In the genomic region with DNA sequence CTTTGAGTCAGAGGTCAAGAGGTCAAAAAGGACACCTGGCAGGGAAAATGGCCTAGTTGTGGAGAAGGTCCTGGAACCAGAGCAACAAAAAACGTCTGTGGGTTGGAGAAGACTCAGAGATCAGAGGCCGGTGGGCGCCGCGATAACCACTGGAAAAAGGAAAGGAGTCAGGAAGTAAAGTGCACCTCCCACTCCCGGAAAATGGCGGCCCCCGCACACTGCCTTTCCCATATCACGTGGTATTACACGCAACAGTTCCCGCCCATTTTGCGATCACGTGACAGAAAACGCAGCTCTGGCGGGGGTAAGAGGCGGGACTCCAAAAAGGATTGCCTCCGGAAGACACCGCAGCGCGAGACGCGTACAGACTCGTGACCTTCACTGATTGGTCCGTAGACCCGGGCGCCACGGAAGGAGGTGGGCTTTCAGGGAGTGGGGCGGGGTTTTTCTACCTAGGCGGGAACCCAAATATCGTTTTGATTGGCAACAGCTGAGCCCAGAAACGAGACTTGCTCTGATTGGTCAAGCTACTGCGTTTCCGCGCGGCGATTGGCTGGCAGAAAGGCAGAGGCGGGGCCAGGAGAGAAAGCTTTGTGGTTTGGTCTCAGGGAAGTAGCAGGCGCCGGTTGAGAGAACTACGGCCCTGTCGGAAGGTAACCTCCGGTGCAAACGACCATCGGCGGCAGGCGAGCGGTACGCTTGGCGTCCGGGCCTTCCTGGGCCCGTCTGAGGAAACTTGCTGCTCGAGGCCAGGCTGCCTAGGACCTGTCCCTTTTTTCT, we compare ENCODE assay signal across 1 cellular context.
A peak's percentile ranks its signal among the peaks of the same experiment; 100 is the strongest.
TF ChIP-seq lines count a peak whose summit lies in the region.

A gene with protein sequence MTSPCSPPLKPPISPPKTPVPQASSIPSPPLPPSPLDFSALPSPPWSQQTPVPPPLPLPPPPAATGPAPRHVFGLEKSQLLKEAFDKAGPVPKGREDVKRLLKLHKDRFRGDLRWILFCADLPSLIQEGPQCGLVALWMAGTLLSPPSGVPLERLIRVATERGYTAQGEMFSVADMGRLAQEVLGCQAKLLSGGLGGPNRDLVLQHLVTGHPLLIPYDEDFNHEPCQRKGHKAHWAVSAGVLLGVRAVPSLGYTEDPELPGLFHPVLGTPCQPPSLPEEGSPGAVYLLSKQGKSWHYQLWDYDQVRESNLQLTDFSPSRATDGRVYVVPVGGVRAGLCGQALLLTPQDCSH (minus strand): TSS at position 193 of the 780 bp plus-strand sequence. CDS start 674 bp downstream, outside the sequence.

TF ChIP-seq in GM12878, 131 proteins besides CTCF, POLR2A, EP300 and RAD21 (continued from another document and continues in another):
- TF ChIP-seq, protein P1, sequence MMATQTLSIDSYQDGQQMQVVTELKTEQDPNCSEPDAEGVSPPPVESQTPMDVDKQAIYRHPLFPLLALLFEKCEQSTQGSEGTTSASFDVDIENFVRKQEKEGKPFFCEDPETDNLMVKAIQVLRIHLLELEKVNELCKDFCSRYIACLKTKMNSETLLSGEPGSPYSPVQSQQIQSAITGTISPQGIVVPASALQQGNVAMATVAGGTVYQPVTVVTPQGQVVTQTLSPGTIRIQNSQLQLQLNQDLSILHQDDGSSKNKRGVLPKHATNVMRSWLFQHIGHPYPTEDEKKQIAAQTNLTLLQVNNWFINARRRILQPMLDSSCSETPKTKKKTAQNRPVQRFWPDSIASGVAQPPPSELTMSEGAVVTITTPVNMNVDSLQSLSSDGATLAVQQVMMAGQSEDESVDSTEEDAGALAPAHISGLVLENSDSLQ (IDR thresholded peaks at IDR 0.05), result peak; percentile 92
- TF ChIP-seq BACH1 (IDR thresholded peaks at IDR 0.05; ENCODE audit: borderline replicate concordance) (peak; percentile 34; the same call in 1 of the 2 replicates), NR2F1 (conservative IDR thresholded peaks at IDR 0.05) (peak; percentile 100), NFYA (IDR thresholded peaks at IDR 0.05; ENCODE audit: borderline replicate concordance, low read depth, low read length) (no peak; the same call in 1 of the 2 replicates), GABPA (IDR thresholded peaks at IDR 0.05; ENCODE audit: low read depth) (peak; percentile 65), SP1 (IDR thresholded peaks at IDR 0.05; ENCODE audit: low read depth, low read length) (peak; percentile 93), NFIC (IDR thresholded peaks at IDR 0.05; ENCODE audit: low read depth, low read length) (no peak), RB1 (IDR thresholded peaks at IDR 0.05; ENCODE audit: borderline replicate concordance) (no peak; the same call in 1 of the 2 replicates), ETV6 (conservative IDR thresholded peaks at IDR 0.05 in 1 of 2, IDR thresholded peaks at IDR 0.05 in 1 of 2; ENCODE audit: borderline replicate concordance in 1 of 2, low read depth in 1 of 2) (no peak), HDAC6 (IDR thresholded peaks at IDR 0.05; ENCODE audit: unreplicated experiment) (no peak), RCOR1 (conservative IDR thresholded peaks at IDR 0.05; ENCODE audit: low read depth, low read length) (no peak), RBBP5 (conservative IDR thresholded peaks at IDR 0.05) (no peak), KDM1A (IDR thresholded peaks at IDR 0.05; ENCODE audit: borderline replicate concordance) (no peak), ZZZ3 (IDR thresholded peaks at IDR 0.05; ENCODE audit: control insufficient read depth, insufficient read length, low read depth) (no peak), GATAD2B (conservative IDR thresholded peaks at IDR 0.05; ENCODE audit: low read depth) (peak; percentile 76), CBX5 (IDR thresholded peaks at IDR 0.05; ENCODE audit: low read depth) (no peak), POLR2AphosphoS2 (IDR thresholded peaks at IDR 0.05; ENCODE audit: low read depth, low read length) (peak; percentile 81; the same call in 1 of the 2 replicates), MTA2 (IDR thresholded peaks at IDR 0.05; ENCODE audit: low read depth) (peak; percentile 88), CREM (IDR thresholded peaks at IDR 0.05; ENCODE audit: low read depth) (peak; percentile 90), IRF4 (IDR thresholded peaks at IDR 0.05; ENCODE audit: low read depth, low read length) (no peak), MEF2B (IDR thresholded peaks at IDR 0.05; ENCODE audit: partially characterized antibody, poor library complexity, severe bottlenecking) (peak; percentile 93), TARDBP (IDR thresholded peaks at IDR 0.05; ENCODE audit: borderline replicate concordance) (peak; percentile 56; the same call in 1 of the 2 replicates), RAD51 (IDR thresholded peaks at IDR 0.05) (peak; percentile 100), IKZF1 (conservative IDR thresholded peaks at IDR 0.05) (peak; percentile 95), KAT2A (conservative IDR thresholded peaks at IDR 0.05; ENCODE audit: control insufficient read depth, low read depth, low read length) (no peak), EGR1 (IDR thresholded peaks at IDR 0.05; ENCODE audit: borderline replicate concordance in 1 of 2, low read depth in 2 of 2, low read length in 2 of 2) (peak in 1 of 2 experiments; percentile 73; a peak in 2 of 3 replicates), PAX8 (IDR thresholded peaks at IDR 0.05) (peak; percentile 87; the same call in 1 of the 2 replicates), TBL1XR1 (IDR thresholded peaks at IDR 0.05; ENCODE audit: low read depth, low read length) (no peak), SIX5 (IDR thresholded peaks at IDR 0.05; ENCODE audit: low read depth, low read length, severe bottlenecking) (no peak), LARP7 (IDR thresholded peaks at IDR 0.05) (no peak), TAF1 (IDR thresholded peaks at IDR 0.05; ENCODE audit: borderline replicate concordance, low read depth, low read length) (peak; percentile 91), ZSCAN29 (IDR thresholded peaks at IDR 0.05) (no peak), WRNIP1 (IDR thresholded peaks at IDR 0.05; ENCODE audit: borderline replicate concordance, low read depth, low read length) (no peak)
- TF ChIP-seq, protein P2, sequence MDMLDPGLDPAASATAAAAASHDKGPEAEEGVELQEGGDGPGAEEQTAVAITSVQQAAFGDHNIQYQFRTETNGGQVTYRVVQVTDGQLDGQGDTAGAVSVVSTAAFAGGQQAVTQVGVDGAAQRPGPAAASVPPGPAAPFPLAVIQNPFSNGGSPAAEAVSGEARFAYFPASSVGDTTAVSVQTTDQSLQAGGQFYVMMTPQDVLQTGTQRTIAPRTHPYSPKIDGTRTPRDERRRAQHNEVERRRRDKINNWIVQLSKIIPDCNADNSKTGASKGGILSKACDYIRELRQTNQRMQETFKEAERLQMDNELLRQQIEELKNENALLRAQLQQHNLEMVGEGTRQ (IDR thresholded peaks at IDR 0.05; ENCODE audit: borderline replicate concordance, low read depth, low read length), result peak; percentile 97
- TF ChIP-seq, protein P3, sequence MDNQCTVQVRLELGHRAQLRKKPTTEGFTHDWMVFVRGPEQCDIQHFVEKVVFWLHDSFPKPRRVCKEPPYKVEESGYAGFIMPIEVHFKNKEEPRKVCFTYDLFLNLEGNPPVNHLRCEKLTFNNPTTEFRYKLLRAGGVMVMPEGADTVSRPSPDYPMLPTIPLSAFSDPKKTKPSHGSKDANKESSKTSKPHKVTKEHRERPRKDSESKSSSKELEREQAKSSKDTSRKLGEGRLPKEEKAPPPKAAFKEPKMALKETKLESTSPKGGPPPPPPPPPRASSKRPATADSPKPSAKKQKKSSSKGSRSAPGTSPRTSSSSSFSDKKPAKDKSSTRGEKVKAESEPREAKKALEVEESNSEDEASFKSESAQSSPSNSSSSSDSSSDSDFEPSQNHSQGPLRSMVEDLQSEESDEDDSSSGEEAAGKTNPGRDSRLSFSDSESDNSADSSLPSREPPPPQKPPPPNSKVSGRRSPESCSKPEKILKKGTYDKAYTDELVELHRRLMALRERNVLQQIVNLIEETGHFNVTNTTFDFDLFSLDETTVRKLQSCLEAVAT (IDR thresholded peaks at IDR 0.05), result no peak
- TF ChIP-seq, protein P4, sequence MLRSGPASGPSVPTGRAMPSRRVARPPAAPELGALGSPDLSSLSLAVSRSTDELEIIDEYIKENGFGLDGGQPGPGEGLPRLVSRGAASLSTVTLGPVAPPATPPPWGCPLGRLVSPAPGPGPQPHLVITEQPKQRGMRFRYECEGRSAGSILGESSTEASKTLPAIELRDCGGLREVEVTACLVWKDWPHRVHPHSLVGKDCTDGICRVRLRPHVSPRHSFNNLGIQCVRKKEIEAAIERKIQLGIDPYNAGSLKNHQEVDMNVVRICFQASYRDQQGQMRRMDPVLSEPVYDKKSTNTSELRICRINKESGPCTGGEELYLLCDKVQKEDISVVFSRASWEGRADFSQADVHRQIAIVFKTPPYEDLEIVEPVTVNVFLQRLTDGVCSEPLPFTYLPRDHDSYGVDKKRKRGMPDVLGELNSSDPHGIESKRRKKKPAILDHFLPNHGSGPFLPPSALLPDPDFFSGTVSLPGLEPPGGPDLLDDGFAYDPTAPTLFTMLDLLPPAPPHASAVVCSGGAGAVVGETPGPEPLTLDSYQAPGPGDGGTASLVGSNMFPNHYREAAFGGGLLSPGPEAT (IDR thresholded peaks at IDR 0.05; ENCODE audit: low read depth), result peak; percentile 88
- TF ChIP-seq, protein P5, sequence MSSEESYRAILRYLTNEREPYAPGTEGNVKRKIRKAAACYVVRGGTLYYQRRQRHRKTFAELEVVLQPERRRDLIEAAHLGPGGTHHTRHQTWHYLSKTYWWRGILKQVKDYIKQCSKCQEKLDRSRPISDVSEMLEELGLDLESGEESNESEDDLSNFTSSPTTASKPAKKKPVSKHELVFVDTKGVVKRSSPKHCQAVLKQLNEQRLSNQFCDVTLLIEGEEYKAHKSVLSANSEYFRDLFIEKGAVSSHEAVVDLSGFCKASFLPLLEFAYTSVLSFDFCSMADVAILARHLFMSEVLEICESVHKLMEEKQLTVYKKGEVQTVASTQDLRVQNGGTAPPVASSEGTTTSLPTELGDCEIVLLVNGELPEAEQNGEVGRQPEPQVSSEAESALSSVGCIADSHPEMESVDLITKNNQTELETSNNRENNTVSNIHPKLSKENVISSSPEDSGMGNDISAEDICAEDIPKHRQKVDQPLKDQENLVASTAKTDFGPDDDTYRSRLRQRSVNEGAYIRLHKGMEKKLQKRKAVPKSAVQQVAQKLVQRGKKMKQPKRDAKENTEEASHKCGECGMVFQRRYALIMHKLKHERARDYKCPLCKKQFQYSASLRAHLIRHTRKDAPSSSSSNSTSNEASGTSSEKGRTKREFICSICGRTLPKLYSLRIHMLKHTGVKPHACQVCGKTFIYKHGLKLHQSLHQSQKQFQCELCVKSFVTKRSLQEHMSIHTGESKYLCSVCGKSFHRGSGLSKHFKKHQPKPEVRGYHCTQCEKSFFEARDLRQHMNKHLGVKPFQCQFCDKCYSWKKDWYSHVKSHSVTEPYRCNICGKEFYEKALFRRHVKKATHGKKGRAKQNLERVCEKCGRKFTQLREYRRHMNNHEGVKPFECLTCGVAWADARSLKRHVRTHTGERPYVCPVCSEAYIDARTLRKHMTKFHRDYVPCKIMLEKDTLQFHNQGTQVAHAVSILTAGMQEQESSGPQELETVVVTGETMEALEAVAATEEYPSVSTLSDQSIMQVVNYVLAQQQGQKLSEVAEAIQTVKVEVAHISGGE (CRISPR knock-in tag; IDR thresholded peaks at IDR 0.05), result peak; percentile 69; the same call in 1 of the 2 replicates
- TF ChIP-seq, protein P6, sequence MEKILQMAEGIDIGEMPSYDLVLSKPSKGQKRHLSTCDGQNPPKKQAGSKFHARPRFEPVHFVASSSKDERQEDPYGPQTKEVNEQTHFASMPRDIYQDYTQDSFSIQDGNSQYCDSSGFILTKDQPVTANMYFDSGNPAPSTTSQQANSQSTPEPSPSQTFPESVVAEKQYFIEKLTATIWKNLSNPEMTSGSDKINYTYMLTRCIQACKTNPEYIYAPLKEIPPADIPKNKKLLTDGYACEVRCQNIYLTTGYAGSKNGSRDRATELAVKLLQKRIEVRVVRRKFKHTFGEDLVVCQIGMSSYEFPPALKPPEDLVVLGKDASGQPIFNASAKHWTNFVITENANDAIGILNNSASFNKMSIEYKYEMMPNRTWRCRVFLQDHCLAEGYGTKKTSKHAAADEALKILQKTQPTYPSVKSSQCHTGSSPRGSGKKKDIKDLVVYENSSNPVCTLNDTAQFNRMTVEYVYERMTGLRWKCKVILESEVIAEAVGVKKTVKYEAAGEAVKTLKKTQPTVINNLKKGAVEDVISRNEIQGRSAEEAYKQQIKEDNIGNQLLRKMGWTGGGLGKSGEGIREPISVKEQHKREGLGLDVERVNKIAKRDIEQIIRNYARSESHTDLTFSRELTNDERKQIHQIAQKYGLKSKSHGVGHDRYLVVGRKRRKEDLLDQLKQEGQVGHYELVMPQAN (conservative IDR thresholded peaks at IDR 0.05), result peak; percentile 89
- TF ChIP-seq, protein P7, sequence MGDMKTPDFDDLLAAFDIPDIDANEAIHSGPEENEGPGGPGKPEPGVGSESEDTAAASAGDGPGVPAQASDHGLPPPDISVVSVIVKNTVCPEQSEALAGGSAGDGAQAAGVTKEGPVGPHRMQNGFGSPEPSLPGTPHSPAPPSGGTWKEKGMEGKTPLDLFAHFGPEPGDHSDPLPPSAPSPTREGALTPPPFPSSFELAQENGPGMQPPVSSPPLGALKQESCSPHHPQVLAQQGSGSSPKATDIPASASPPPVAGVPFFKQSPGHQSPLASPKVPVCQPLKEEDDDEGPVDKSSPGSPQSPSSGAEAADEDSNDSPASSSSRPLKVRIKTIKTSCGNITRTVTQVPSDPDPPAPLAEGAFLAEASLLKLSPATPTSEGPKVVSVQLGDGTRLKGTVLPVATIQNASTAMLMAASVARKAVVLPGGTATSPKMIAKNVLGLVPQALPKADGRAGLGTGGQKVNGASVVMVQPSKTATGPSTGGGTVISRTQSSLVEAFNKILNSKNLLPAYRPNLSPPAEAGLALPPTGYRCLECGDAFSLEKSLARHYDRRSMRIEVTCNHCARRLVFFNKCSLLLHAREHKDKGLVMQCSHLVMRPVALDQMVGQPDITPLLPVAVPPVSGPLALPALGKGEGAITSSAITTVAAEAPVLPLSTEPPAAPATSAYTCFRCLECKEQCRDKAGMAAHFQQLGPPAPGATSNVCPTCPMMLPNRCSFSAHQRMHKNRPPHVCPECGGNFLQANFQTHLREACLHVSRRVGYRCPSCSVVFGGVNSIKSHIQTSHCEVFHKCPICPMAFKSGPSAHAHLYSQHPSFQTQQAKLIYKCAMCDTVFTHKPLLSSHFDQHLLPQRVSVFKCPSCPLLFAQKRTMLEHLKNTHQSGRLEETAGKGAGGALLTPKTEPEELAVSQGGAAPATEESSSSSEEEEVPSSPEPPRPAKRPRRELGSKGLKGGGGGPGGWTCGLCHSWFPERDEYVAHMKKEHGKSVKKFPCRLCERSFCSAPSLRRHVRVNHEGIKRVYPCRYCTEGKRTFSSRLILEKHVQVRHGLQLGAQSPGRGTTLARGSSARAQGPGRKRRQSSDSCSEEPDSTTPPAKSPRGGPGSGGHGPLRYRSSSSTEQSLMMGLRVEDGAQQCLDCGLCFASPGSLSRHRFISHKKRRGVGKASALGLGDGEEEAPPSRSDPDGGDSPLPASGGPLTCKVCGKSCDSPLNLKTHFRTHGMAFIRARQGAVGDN (IDR thresholded peaks at IDR 0.05), result peak; percentile 96
- TF ChIP-seq, protein P8, sequence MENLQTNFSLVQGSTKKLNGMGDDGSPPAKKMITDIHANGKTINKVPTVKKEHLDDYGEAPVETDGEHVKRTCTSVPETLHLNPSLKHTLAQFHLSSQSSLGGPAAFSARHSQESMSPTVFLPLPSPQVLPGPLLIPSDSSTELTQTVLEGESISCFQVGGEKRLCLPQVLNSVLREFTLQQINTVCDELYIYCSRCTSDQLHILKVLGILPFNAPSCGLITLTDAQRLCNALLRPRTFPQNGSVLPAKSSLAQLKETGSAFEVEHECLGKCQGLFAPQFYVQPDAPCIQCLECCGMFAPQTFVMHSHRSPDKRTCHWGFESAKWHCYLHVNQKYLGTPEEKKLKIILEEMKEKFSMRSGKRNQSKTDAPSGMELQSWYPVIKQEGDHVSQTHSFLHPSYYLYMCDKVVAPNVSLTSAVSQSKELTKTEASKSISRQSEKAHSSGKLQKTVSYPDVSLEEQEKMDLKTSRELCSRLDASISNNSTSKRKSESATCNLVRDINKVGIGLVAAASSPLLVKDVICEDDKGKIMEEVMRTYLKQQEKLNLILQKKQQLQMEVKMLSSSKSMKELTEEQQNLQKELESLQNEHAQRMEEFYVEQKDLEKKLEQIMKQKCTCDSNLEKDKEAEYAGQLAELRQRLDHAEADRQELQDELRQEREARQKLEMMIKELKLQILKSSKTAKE (IDR thresholded peaks at IDR 0.05; ENCODE audit: low read depth, poor library complexity, severe bottlenecking), result peak; percentile 46
